Comparison of ENCODE assay signal across 18 cellular contexts in the genomic region with DNA sequence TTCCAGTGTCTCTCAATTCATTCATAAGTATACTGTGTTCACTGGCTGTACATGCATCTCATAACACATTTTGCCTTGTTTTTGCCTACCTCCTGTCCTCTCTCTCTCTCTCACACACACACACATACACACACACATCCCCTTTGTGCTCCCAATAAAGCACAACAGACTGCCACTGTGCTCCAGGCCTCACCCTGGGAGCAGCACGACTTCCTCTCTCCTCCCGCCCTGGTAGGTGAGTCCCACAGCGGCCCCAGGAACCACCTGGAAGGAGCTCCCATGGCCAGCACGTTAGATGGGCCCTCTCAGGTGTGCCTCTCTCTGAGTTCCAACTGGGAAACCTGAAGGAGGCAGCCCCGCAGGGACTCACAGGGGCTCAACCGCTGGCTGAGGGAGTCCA.
A peak's percentile ranks its signal among the peaks of the same experiment; 100 is the strongest.
DNase-seq lines count a peak whose midpoint lies in the region; ATAC-seq, FAIRE-seq and TF ChIP-seq lines count a peak whose summit lies in the region.
"Had no signal": no experiment of that assay in that cellular context is flagged by ENCODE, and none has a peak within 500 bp of the region (broad histone marks: within the 10 kb centered on the region; RNA-seq: fewer than 3 reads in every experiment).

No MANE protein-coding gene starts in this region.

- peak overlapping the region; percentile 76 to 91 (median 86) for H3K4me2 ChIP-seq in BLaER1 treated with 17β-estradiol and CSF1 and Interleukin-3, amounts not matched to agents 10 nM and 100 nM
- peak overlapping the region; percentile 5 for H3K4me2 ChIP-seq in endothelial cell of umbilical vein (ENCODE audit: insufficient read depth, low read length)

- H3K4me1 ChIP-seq in BLaER1 treated with 17β-estradiol and CSF1 and Interleukin-3, amounts not matched to agents 10 nM and 100 nM = peaks cover 34 to 52% (median 41%) of the 10 kb centered on the region in 10 experiments
- peaks cover 10% of the 10 kb centered on the region for H3K4me1 ChIP-seq in endothelial cell of umbilical vein (ENCODE audit: control insufficient read depth, extremely low read depth, insufficient read depth, low read length)
- H3K4me1 ChIP-seq in BE2C = no peaks in the 10 kb centered on the region

- peak overlapping the region; percentile 11 to 49 (median 45) for H3K27ac Mint-ChIP-seq in nephron

- ATAC-seq in HG03469 (IDR thresholded peaks at IDR 0.05; ENCODE audit: unreplicated experiment) (no peak), HG03571 (IDR thresholded peaks at IDR 0.05; ENCODE audit: unreplicated experiment) (no peak)
- ATAC-seq: K562, Panc1 had no signal

- no peak overlapping the region for H3K4me3 Mint-ChIP-seq in nephron

- H3K36me3 ChIP-seq in BLaER1 treated with 17β-estradiol and CSF1 and Interleukin-3, amounts not matched to agents 10 nM and 100 nM = no peaks in the 10 kb centered on the region
- no peaks in the 10 kb centered on the region for H3K36me3 ChIP-seq in endothelial cell of umbilical vein (ENCODE audit: control insufficient read depth in 2 of 2, extremely low read depth in 1 of 2, insufficient read depth in 2 of 2, low read length in 2 of 2)
- H3K36me3 ChIP-seq in BE2C = no peaks in the 10 kb centered on the region

- H3K27me3 Mint-ChIP-seq in nephron (ENCODE audit: low read depth) = no peaks in the 10 kb centered on the region

- H3K9me1 ChIP-seq in endothelial cell of umbilical vein (replicated peaks; ENCODE audit: control insufficient read depth, extremely low read depth, insufficient read depth, low read length) = no peaks in the 10 kb centered on the region

- TF ChIP-seq POLR2A in endothelial cell of umbilical vein (IDR thresholded peaks at IDR 0.05; ENCODE audit: low read depth, low read length) = no peak

- no peaks in the 10 kb centered on the region for H3K9me3 Mint-ChIP-seq in nephron

- no peaks in the 10 kb centered on the region for H3K27me3 ChIP-seq in BLaER1 treated with 17β-estradiol and CSF1 and Interleukin-3, amounts not matched to agents 10 nM and 100 nM
- no peaks in the 10 kb centered on the region for H3K27me3 ChIP-seq in endothelial cell of umbilical vein (ENCODE audit: control insufficient read depth in 2 of 2, insufficient read depth in 2 of 2, low read length in 2 of 2)
- no peaks in the 10 kb centered on the region for H3K27me3 ChIP-seq in BE2C

- dilution Hi-C loops in endothelial cell of umbilical vein (cut with MboI; ENCODE audit: extremely low pct_ligation_motif_present, low sequenced_read_pairs) = no loop called here

- H3K4me1 Mint-ChIP-seq in nephron = peaks cover 24% of the 10 kb centered on the region

- peak; percentile 36 for DNase-seq in SK-MEL-5 (ENCODE audit: low read depth, low spot score)
- no peak for DNase-seq in endothelial cell of umbilical vein (ENCODE audit: low read depth, low spot score)
- no peak for DNase-seq in BE2C
- DNase-seq in posterior cingulate gyrus = no peak
- DNase-seq: 8988T, DMS79 treated with DMSO at 0.1 percent for 48 hours, MV-4-11, NCI-H1417 treated with DMSO at 0.1 percent for 48 hours, NCI-H2029 treated with DMSO at 0.1 percent for 48 hours, NCI-H510A treated with DMSO at 0.1 percent for 48 hours had no signal

- H3K9ac ChIP-seq in BLaER1 treated with 17β-estradiol and CSF1 and Interleukin-3, amounts not matched to agents 10 nM and 100 nM = peak overlapping the region in 6 of 11 experiments; percentile 14 to 61 (median 42); a peak in 7 of 22 replicates
- no peak overlapping the region for H3K9ac ChIP-seq in endothelial cell of umbilical vein (replicated peaks; ENCODE audit: extremely low read depth, insufficient read depth, low read length)

- H3K27ac ChIP-seq in BLaER1 treated with 17β-estradiol and CSF1 and Interleukin-3, amounts not matched to agents 10 nM and 100 nM = peak overlapping the region in 7 of 11 experiments; percentile 59 to 77 (median 69); a peak in 14 of 22 replicates
- peak overlapping the region; percentile 10 for H3K27ac ChIP-seq in endothelial cell of umbilical vein (ENCODE audit: insufficient read depth, low read depth, low read length)
- H3K27ac ChIP-seq: SK-N-MC had no signal

- H3K36me3 Mint-ChIP-seq in nephron (ENCODE audit: low read depth) = no peaks in the 10 kb centered on the region

- H3K9me3 ChIP-seq in BLaER1 treated with 17β-estradiol and CSF1 and Interleukin-3, amounts not matched to agents 10 nM and 100 nM (replicated peaks in 1 of 11) = no peaks in the 10 kb centered on the region
- H3K9me3 ChIP-seq in endothelial cell of umbilical vein (replicated peaks; ENCODE audit: control insufficient read depth, insufficient read depth, low read length) (no peaks in the 10 kb centered on the region), BE2C (no peaks in the 10 kb centered on the region)

- in situ Hi-C loops in SK-MEL-5 (cut with HindIII; ENCODE audit: low pct_unique_long_range_greater_than_20kb, low sequenced_read_pairs) = no loop called here

- intact Hi-C loops in endothelial cell of umbilical vein (cut with micrococcal nuclease) = loop anchor here (1.0 to 5.0 kb wide), 2 partner anchors 9 to 360 kb away; no protein-coding TSS in a partner anchor
- intact Hi-C loops in posterior cingulate gyrus (cut with DNase I) = no loop called here

- peak overlapping the region in 3 of 10 experiments; percentile 14 to 27 (median 21); a peak in 2 of 20 replicates for H3K4me3 ChIP-seq in BLaER1 treated with 17β-estradiol and CSF1 and Interleukin-3, amounts not matched to agents 10 nM and 100 nM
- no peak overlapping the region for H3K4me3 ChIP-seq in endothelial cell of umbilical vein (replicated peaks in 1 of 3; ENCODE audit: insufficient read depth in 1 of 3, low read depth in 1 of 3, low read length in 3 of 3)
- no peak overlapping the region for H3K4me3 ChIP-seq in BE2C (ENCODE audit: low read depth, low read length)
- H3K4me3 ChIP-seq: K562, SK-N-MC had no signal

- H3K79me2 ChIP-seq in endothelial cell of umbilical vein (ENCODE audit: control insufficient read depth, insufficient read depth, low read length) = no peaks in the 10 kb centered on the region

- H4K20me1 ChIP-seq in BLaER1 treated with 17β-estradiol and CSF1 and Interleukin-3, amounts not matched to agents 10 nM and 100 nM = no peaks in the 10 kb centered on the region
- no peaks in the 10 kb centered on the region for H4K20me1 ChIP-seq in endothelial cell of umbilical vein (replicated peaks; ENCODE audit: control insufficient read depth, extremely low read depth, insufficient read depth, low read length)

- POLR2A ChIA-PET in endothelial cell of umbilical vein (lab: Charles Lee) = no interaction called here

- no TSS peak for BruUV-seq in endothelial cell of umbilical vein (replicated peaks; lab: Mats Ljungman, UMichigan)

- H2AFZ ChIP-seq in endothelial cell of umbilical vein (ENCODE audit: low read depth, low read length) = peak overlapping the region; percentile 28

- TF ChIP-seq CTCF in endothelial cell of umbilical vein (IDR thresholded peaks at IDR 0.05; ENCODE audit: extremely low read depth in 1 of 2, insufficient read depth in 1 of 2, low read depth in 1 of 2, low read length in 2 of 2) (no peak), nephron (IDR thresholded peaks at IDR 0.05; ENCODE audit: unreplicated experiment in 3 of 3) (no peak), BE2C (IDR thresholded peaks at IDR 0.05; ENCODE audit: low read depth, low read length) (no peak)

- CTCF ChIA-PET in endothelial cell of umbilical vein (lab: Charles Lee) = interaction anchor here (1.2 to 2.6 kb wide), 4 partner anchors 21 to 97 kb away, joined by 3 to 10 read pairs (median 4); no protein-coding TSS in a partner anchor

- FAIRE-seq in endothelial cell of umbilical vein (lab: Jason Lieb, UNC) = no peak
- FAIRE-seq: H54, K562 had no signal

TF ChIP-seq in endothelial cell of umbilical vein, 7 proteins besides CTCF, POLR2A, EP300 and RAD21:
- TF ChIP-seq, protein P1, sequence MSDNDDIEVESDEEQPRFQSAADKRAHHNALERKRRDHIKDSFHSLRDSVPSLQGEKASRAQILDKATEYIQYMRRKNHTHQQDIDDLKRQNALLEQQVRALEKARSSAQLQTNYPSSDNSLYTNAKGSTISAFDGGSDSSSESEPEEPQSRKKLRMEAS (IDR thresholded peaks at IDR 0.05; ENCODE audit: insufficient read depth, insufficient read length) = no peak
- TF ChIP-seq EZH2 (IDR thresholded peaks at IDR 0.05; ENCODE audit: borderline replicate concordance, low read depth, low read length, severe bottlenecking) (no peak), POLR2AphosphoS5 (IDR thresholded peaks at IDR 0.05; ENCODE audit: insufficient read depth, low read depth, low read length) (no peak), GATA2 (IDR thresholded peaks at IDR 0.05; ENCODE audit: insufficient read depth, insufficient read length, low read depth, low read length) (no peak), MYC (IDR thresholded peaks at IDR 0.05; ENCODE audit: low read depth, low read length) (no peak), FOS (IDR thresholded peaks at IDR 0.05; ENCODE audit: borderline replicate concordance, insufficient read depth, low read length) (no peak), JUN (IDR thresholded peaks at IDR 0.05; ENCODE audit: borderline replicate concordance, insufficient read depth, insufficient read length, low read depth) (no peak)
